In the genomic region with DNA sequence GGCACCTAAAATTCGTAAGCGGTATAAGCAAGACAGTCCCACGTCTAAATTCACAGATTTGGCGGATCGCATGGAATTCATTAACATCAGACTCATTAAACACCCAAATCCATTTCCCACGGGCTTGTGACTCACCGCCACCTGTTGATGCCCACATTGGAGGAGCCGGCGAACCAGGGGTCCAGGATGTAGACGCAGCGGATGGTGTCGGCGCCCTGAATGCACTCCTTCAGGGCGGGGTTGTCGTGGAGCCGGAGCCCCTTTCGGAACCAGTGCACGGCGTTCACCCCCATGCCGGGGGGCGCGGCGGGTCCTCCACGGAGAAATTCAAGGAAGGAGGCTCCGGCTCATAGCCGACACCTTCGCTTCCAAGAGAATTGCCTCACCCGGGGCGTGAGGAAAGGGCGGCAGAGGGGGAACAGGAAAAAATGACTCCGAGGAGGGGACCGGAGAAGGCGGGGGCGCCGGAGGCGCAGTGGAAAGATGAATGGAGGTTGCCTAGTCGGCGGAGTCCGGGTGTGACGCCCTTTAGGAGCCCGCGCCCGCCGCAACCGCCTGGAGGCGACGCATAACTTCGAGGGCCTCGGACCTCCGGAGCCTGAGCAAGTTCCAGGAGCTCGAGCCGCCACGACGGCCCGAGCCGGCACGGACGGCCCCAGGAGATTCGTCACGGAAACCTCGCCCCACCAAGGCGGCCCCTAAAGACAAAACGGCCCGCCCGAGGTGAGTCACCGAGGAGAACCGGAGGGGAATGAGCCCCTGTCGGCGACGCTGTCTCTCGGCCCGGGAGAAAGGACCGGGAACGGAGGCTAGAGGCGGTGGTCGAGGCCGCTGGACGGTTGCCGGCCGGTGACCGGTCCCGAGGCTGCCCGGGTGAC, we compare ENCODE assay signal across 8 cellular contexts. TPM values are rescaled to one million over a fixed set of nuclear protein-coding genes. Genes with fewer than 3 reads are reported as not detected.
DNase-seq lines count a peak whose midpoint lies in the region; ATAC-seq and TF ChIP-seq lines count a peak whose summit lies in the region.

No MANE protein-coding gene starts in this region.

- DNase-seq in NCI-H345 (lab: John Stamatoyannopoulos, UW) (peak; percentile 47), NCI-H345 treated with DMSO at 0.1 percent for 48 hours (lab: John Stamatoyannopoulos, UW; ENCODE audit: unreplicated experiment) (no peak), OCI-M1 (lab: John Stamatoyannopoulos, UW) (peak; percentile 69), activated gamma-delta T cell (lab: John Stamatoyannopoulos, UW) (peak; percentile 76), heart left ventricle (peak in 2 of 5 donors; percentile 20 to 63), posterior cingulate gyrus (peak; percentile 12 to 86 (median 30)), ureter (ENCODE audit: low spot score) (peak; percentile 62)

- peak overlapping the region; percentile 72 to 99 (median 95) for H3K27ac ChIP-seq in heart left ventricle

- H3K4me3 ChIP-seq in heart left ventricle = peak overlapping the region; percentile 73 to 98 (median 86)

- no peaks in the 10 kb centered on the region for H3K27me3 ChIP-seq in heart left ventricle

- no peaks in the 10 kb centered on the region for H3K36me3 ChIP-seq in heart left ventricle

- ATAC-seq in HG02973 (IDR thresholded peaks at IDR 0.05; ENCODE audit: unreplicated experiment) = peak; percentile 24
- peak in 3 of 4 donors; percentile 19 to 47 (median 27) for ATAC-seq in heart left ventricle

- peak in 3 of 12 donors; percentile 4 to 30 (median 20) for TF ChIP-seq CTCF in heart left ventricle (IDR thresholded peaks at IDR 0.05)

- peaks cover 0 to 6% (median 0%) of the 10 kb centered on the region in 12 donors for H3K9me3 ChIP-seq in heart left ventricle

- peak; percentile 42 to 89 for TF ChIP-seq POLR2A in heart left ventricle (IDR thresholded peaks at IDR 0.05)

- H3K4me1 ChIP-seq in heart left ventricle = peaks cover 0 to 30% (median 18%) of the 10 kb centered on the region in 12 donors

- WGBS in heart left ventricle, 4 donors = 0% methylated on average over 57 to 83 of the region's 83 CpGs

- intact Hi-C loops in heart left ventricle (cut with DNase I) = loop anchor here in 8 of 10 donors (1.0 to 10.0 kb wide), 13 partner anchors 66 to 320 kb away; a partner anchor contains a TSS
- intact Hi-C loops in posterior cingulate gyrus (cut with DNase I) = loop anchor here (2.0 to 5.0 kb wide), 2 partner anchors 106 to 136 kb away; a partner anchor contains a TSS

RNA-seq across cellular contexts. Expression of a gene that starts 0.4 kb away (rescaled TPM):
- total RNA-seq in heart left ventricle (10 to 100 TPM in 5 of 9 donors, 1 to 10 TPM in 4; 6.7 to 20.4 (median 12.0) TPM), ureter (17.7 TPM)
- polyA plus RNA-seq in heart left ventricle = 10 to 100 TPM in 1 of 2 donors, 1 to 10 TPM in 1; 4.3 to 20.7 TPM
